Comparison of ENCODE assay signal across 8 cellular contexts in genomic region chr5:132293066-132293991, GRCh38. TPM values are rescaled to one million over a fixed set of nuclear protein-coding genes. Genes with fewer than 3 reads are reported as not detected.
DNase-seq lines count a peak whose midpoint lies in the region; ATAC-seq, FAIRE-seq and TF ChIP-seq lines count a peak whose summit lies in the region.

No MANE protein-coding gene starts in this region.

- ATAC-seq in GM21367 (IDR thresholded peaks at IDR 0.05; ENCODE audit: unreplicated experiment) = peak; percentile 29
- peak; percentile 53 for ATAC-seq in activated CD8-positive, alpha-beta memory T cell treated with anti-CD3 and anti-CD28 coated beads, Interleukin-2, amount 10 ng/mL, durations not matched to agents 7 days and 5 days

- no peak overlapping the region for H3K14ac ChIP-seq in H1 (ENCODE audit: insufficient read length)

- peak overlapping the region; percentile 87 for H3K4ac ChIP-seq in H1 (replicated peaks; ENCODE audit: insufficient read length, low read depth, low read length)

- H3K4me1 Mint-ChIP-seq in CD8-positive, alpha-beta memory T cell = peaks cover 10 to 26% (median 11%) of the 10 kb centered on the region in 3 donors
- peaks cover 21% of the 10 kb centered on the region for H3K4me1 Mint-ChIP-seq in activated CD8-positive, alpha-beta memory T cell treated with anti-CD3 and anti-CD28 coated beads, Interleukin-2, amount 10 ng/mL, durations not matched to agents 7 days and 5 days

- H3K27me3 Mint-ChIP-seq in CD8-positive, alpha-beta memory T cell = peaks cover 14 to 34% of the 10 kb centered on the region in 2 donors
- no peaks in the 10 kb centered on the region for H3K27me3 Mint-ChIP-seq in activated CD8-positive, alpha-beta memory T cell treated with anti-CD3 and anti-CD28 coated beads, Interleukin-2, amount 10 ng/mL, durations not matched to agents 7 days and 5 days

- CTCF ChIA-PET in CD8-positive, alpha-beta memory T cell (lab: Charles Lee) = interaction anchor here (0.9 to 1.6 kb wide), 6 partner anchors 17 to 230 kb away, joined by 3 to 5 read pairs (median 4); no protein-coding TSS in a partner anchor
- CTCF ChIA-PET in activated CD8-positive, alpha-beta memory T cell treated with anti-CD3 and anti-CD28 coated beads, Interleukin-2, amount 10 ng/mL, durations not matched to agents 7 days and 5 days (lab: Charles Lee) = interaction anchor here (0.9 to 2.7 kb wide), 17 partner anchors 8 to 218 kb away, joined by 3 to 12 read pairs (median 4); no protein-coding TSS in a partner anchor
- CTCF ChIA-PET in H1 (lab: Charles Lee; ENCODE audit: partially characterized antibody) = interaction anchor here (0.5 to 4.1 kb wide), 19 partner anchors 8 to 825 kb away, joined by 3 to 27 read pairs (median 4); partner anchors contain the start of gene SLC22A5

- H3K4me2 ChIP-seq in H1 (ENCODE audit: insufficient read depth in 1 of 2, low read depth in 2 of 2, low read length in 2 of 2) = peak overlapping the region; percentile 91 to 93

- H4K91ac ChIP-seq in H1 (replicated peaks; ENCODE audit: insufficient read length, low read length) = peak overlapping the region; percentile 90

- peaks cover 18% of the 10 kb centered on the region for H3K23me2 ChIP-seq in H1 (ENCODE audit: low read depth, low read length)

- no peak overlapping the region for H3K23ac ChIP-seq in H1 (ENCODE audit: insufficient read length)

- TF ChIP-seq EP300 in H1 (IDR thresholded peaks at IDR 0.05; ENCODE audit: borderline replicate concordance in 1 of 2, low read depth in 2 of 2, low read length in 2 of 2) = peak in 1 of 2 experiments; percentile 56; a peak in 1 of 3 replicates

- H4K8ac ChIP-seq in H1 (ENCODE audit: extremely low read depth, insufficient read depth, low read length) = peak overlapping the region; percentile 95; the same call in 1 of the 2 replicates

- peak overlapping the region; percentile 62 for H2BK12ac ChIP-seq in H1 (ENCODE audit: low read depth, low read length)

- H2BK5ac ChIP-seq in H1 (ENCODE audit: low read depth, low read length) = peak overlapping the region; percentile 94

- peak in 1 of 2 experiments; percentile 81; a peak in 2 of 3 replicates for TF ChIP-seq POLR2A in H1 (IDR thresholded peaks at IDR 0.05; ENCODE audit: control extremely low read depth in 1 of 2, low read depth in 2 of 2, low read length in 2 of 2)

- H3K4me3 ChIP-seq in CD8-positive, alpha-beta memory T cell (ENCODE audit: low read length) = peak overlapping the region; percentile 42
- H3K4me3 ChIP-seq in H1 (ENCODE audit: extremely low read depth in 1 of 4, insufficient read depth in 2 of 4, low read depth in 3 of 4, low read length in 4 of 4) = peak overlapping the region; percentile 53 to 75 (median 65)

- H3K9me3 Mint-ChIP-seq in CD8-positive, alpha-beta memory T cell = no peaks in the 10 kb centered on the region
- H3K9me3 Mint-ChIP-seq in activated CD8-positive, alpha-beta memory T cell treated with anti-CD3 and anti-CD28 coated beads, Interleukin-2, amount 10 ng/mL, durations not matched to agents 7 days and 5 days (ENCODE audit: low read depth) = no peaks in the 10 kb centered on the region

- H3K56ac ChIP-seq in H1 (replicated peaks; ENCODE audit: insufficient read length, low read depth, low read length) = peak overlapping the region; percentile 88

- H3K27me3 ChIP-seq in CD8-positive, alpha-beta memory T cell (ENCODE audit: insufficient read depth, low read length, poor library complexity, severe bottlenecking) = peaks cover 10% of the 10 kb centered on the region
- peaks cover 2 to 21% (median 16%) of the 10 kb centered on the region in 4 experiments for H3K27me3 ChIP-seq in H1 (replicated peaks in 1 of 4; ENCODE audit: control insufficient read depth in 3 of 4, extremely low read depth in 1 of 4, insufficient read depth in 3 of 4, low read length in 3 of 4)

- no peaks in the 10 kb centered on the region for H3K79me2 ChIP-seq in H1 (ENCODE audit: control insufficient read depth in 1 of 2, insufficient read depth in 2 of 2, low read length in 2 of 2)

- peaks cover 1 to 3% of the 10 kb centered on the region in 2 experiments for H4K20me1 ChIP-seq in H1 (replicated peaks in 1 of 2; ENCODE audit: control insufficient read depth in 1 of 2, insufficient read depth in 2 of 2, low read length in 2 of 2)

- H3K18ac ChIP-seq in H1 (ENCODE audit: extremely low read depth, low read length) = peak overlapping the region; percentile 91

- no peak overlapping the region for H2AK5ac ChIP-seq in H1 (ENCODE audit: low read depth, low read length)

- peaks cover 0 to 5% (median 0%) of the 10 kb centered on the region in 3 donors for H3K36me3 Mint-ChIP-seq in CD8-positive, alpha-beta memory T cell
- H3K36me3 Mint-ChIP-seq in activated CD8-positive, alpha-beta memory T cell treated with anti-CD3 and anti-CD28 coated beads, Interleukin-2, amount 10 ng/mL, durations not matched to agents 7 days and 5 days = no peaks in the 10 kb centered on the region

- peak overlapping the region; percentile 90; the same call in 1 of the 2 replicates for H2BK15ac ChIP-seq in H1 (ENCODE audit: low read length)

- no peaks in the 10 kb centered on the region for H3K9me3 ChIP-seq in CD8-positive, alpha-beta memory T cell (ENCODE audit: low read length)
- no peaks in the 10 kb centered on the region for H3K9me3 ChIP-seq in H1 (ENCODE audit: insufficient read depth in 2 of 2, low read depth in 1 of 2, low read length in 1 of 2)

- H3K36me3 ChIP-seq in CD8-positive, alpha-beta memory T cell (ENCODE audit: insufficient read depth, low read length) = no peaks in the 10 kb centered on the region
- no peaks in the 10 kb centered on the region; a peak in 1 of 8 replicates for H3K36me3 ChIP-seq in H1 (ENCODE audit: control insufficient read depth in 2 of 4, insufficient read depth in 4 of 4, low read length in 3 of 4)

- H3K9ac ChIP-seq in H1 (replicated peaks in 1 of 4; ENCODE audit: extremely low read depth in 1 of 4, low read depth in 3 of 4, low read length in 3 of 4) = peak overlapping the region in 3 of 4 experiments; percentile 78 to 83 (median 80); a peak in 6 of 7 replicates

- no peak overlapping the region; the same call in 1 of the 2 replicates for H2BK20ac ChIP-seq in H1 (ENCODE audit: low read length)

- peak overlapping the region; percentile 70 for H2BK120ac ChIP-seq in H1 (replicated peaks; ENCODE audit: low read depth, low read length)

- FAIRE-seq in HTR-8/SVneo (lab: Jason Lieb, UNC) = peak; percentile 87
- FAIRE-seq in H1 (lab: Jason Lieb, UNC) = no peak

- peak overlapping the region; percentile 96 for H2AFZ ChIP-seq in H1 (ENCODE audit: low read length)

- DNase-seq in CD8-positive, alpha-beta memory T cell = peak; percentile 42 to 74 (median 58)
- DNase-seq in HTR-8/SVneo (ENCODE audit: insufficient read length, low spot score) = peak; percentile 86
- DNase-seq in NOMO-1 treated with DMSO at 0.1 percent for 48 hours (lab: John Stamatoyannopoulos, UW; ENCODE audit: unreplicated experiment) = peak; percentile 70
- DNase-seq in activated CD8-positive, alpha-beta memory T cell treated with anti-CD3 and anti-CD28 coated beads, Interleukin-2, amount 10 ng/mL, durations not matched to agents 7 days and 5 days = peak; percentile 77
- DNase-seq in H1 (ENCODE audit: low read depth in 1 of 2, low spot score in 2 of 2) = peak in 1 of 2 experiments; percentile 89
- DNase-seq in mesenteric fat pad (ENCODE audit: low spot score) = peak; percentile 96
- peak; percentile 67 for DNase-seq in stimulated activated CD8-positive, alpha-beta memory T cell treated with anti-CD3 and anti-CD28 coated beads, Interleukin-12 subunit alpha, Interleukin-12 subunit beta, amount 100 ng/mL, for 4 hours (ENCODE audit: low read depth)

- no peak for TF ChIP-seq RAD21 in H1 (IDR thresholded peaks at IDR 0.05 in 1 of 2, conservative IDR thresholded peaks at IDR 0.05 in 1 of 2; ENCODE audit: low read depth in 2 of 2, low read length in 2 of 2)

- peak overlapping the region in 7 of 8 donors; percentile 34 to 86 (median 57) for H3K27ac Mint-ChIP-seq in CD8-positive, alpha-beta memory T cell
- peak overlapping the region; percentile 80 for H3K27ac Mint-ChIP-seq in activated CD8-positive, alpha-beta memory T cell treated with anti-CD3 and anti-CD28 coated beads, Interleukin-2, amount 10 ng/mL, durations not matched to agents 7 days and 5 days

- POLR2A ChIA-PET in CD8-positive, alpha-beta memory T cell (lab: Charles Lee) = interaction anchor here (1.1 to 1.2 kb wide), 2 partner anchors 76 to 117 kb away, joined by 3 to 4 read pairs; partner anchors contain the start of gene SLC22A5
- POLR2A ChIA-PET in H1 (lab: Charles Lee; ENCODE audit: partially characterized antibody) = interaction anchor here (0.7 to 2.6 kb wide), 28 partner anchors 9 to 573 kb away, joined by 3 to 26 read pairs (median 4); partner anchors contain the start of genes ACSL6, GDF9, IRF1 and P4HA2

- peak overlapping the region; percentile 67 for H3K27ac ChIP-seq in CD8-positive, alpha-beta memory T cell (ENCODE audit: low read depth, low read length)
- H3K27ac ChIP-seq in H1 (ENCODE audit: low read depth, low read length) = peak overlapping the region; percentile 74

- H3K4me3 Mint-ChIP-seq in CD8-positive, alpha-beta memory T cell = peak overlapping the region; percentile 89 to 95 (median 91)
- H3K4me3 Mint-ChIP-seq in activated CD8-positive, alpha-beta memory T cell treated with anti-CD3 and anti-CD28 coated beads, Interleukin-2, amount 10 ng/mL, durations not matched to agents 7 days and 5 days = peak overlapping the region; percentile 83

- TF ChIP-seq CTCF in H1 (IDR thresholded peaks at IDR 0.05; ENCODE audit: control extremely low read depth in 1 of 3, insufficient read depth in 1 of 3, low read depth in 1 of 3, low read length in 3 of 3) = no peak

- no peaks in the 10 kb centered on the region for H3K79me1 ChIP-seq in H1 (ENCODE audit: low read depth, low read length)

- peak overlapping the region; percentile 87 for H4K5ac ChIP-seq in H1 (ENCODE audit: insufficient read length, low read depth, low read length)

- WGBS in H1 (ENCODE audit: extremely low coverage in 1 of 2, insufficient coverage in 1 of 2, insufficient read length in 1 of 2, insufficient replicate concordance in 2 of 2, low coverage in 1 of 2, low lambda C conversion rate in 2 of 2, missing lambda C conversion rate in 1 of 2), 2 experiments = 6% methylated on average over 41 of the region's 50 CpGs; no CpG with 5 or more reads in 1 of the 2 experiments

- peaks cover 16% of the 10 kb centered on the region for H3K4me1 ChIP-seq in CD8-positive, alpha-beta memory T cell (ENCODE audit: insufficient read depth, low read length)
- H3K4me1 ChIP-seq in H1 (replicated peaks in 1 of 4; ENCODE audit: control insufficient read depth in 3 of 4, insufficient read depth in 4 of 4, low read length in 3 of 4) = peaks cover 0 to 12% (median 3%) of the 10 kb centered on the region in 4 experiments; a peak in 5 of 7 replicates

RNA-seq across cellular contexts. Expression of gene SLC22A4, which starts 0.9 kb away (rescaled TPM):
- 1 to 10 TPM; 2.6 to 2.9 TPM for total RNA-seq in CD8-positive, alpha-beta memory T cell
- 0.15 TPM for polyA plus RNA-seq in CD8-positive, alpha-beta memory T cell
- under 1 TPM; 0.32 to 0.75 TPM for total RNA-seq in activated CD8-positive, alpha-beta memory T cell treated with anti-CD3 and anti-CD28 coated beads, Interleukin-2, amount 10 ng/mL, durations not matched to agents 7 days and 5 days
- total RNA-seq in H1 (2021; fragmentation: NEBNext Ultra II Directional; extraction: Animal tissue kit (Norgen Biotek cat#: 25700)) = 0.54 and 0.60 TPM in 2 replicates
- polyA plus RNA-seq in H1 (2011; rRNA removed) = 0.31 and 0.45 TPM in 2 replicates
- 0.30 TPM for polyA plus RNA-seq in H1 (2011; cell fraction: cytosol; rRNA removed)
- 0.44 TPM for polyA plus RNA-seq in H1 (2011; cell fraction: nucleus; rRNA removed)
- polyA plus RNA-seq in H1 (2012, experiment 1 of 2) = 0.17 to 0.24 TPM (median 0.19 TPM) in 3 of 4 replicates, not detected in the other
- polyA plus RNA-seq in H1 (2012, experiment 2 of 2) = not detected
- 0.08 TPM for polyA plus RNA-seq in H1 (2013, experiment 1 of 2)
- 0.13 TPM for polyA plus RNA-seq in H1 (2013, experiment 2 of 2)
- 0.37 and 0.38 TPM in 2 replicates for polyA minus RNA-seq in H1 (2011; rRNA and poly(A)+ RNA removed)
- 0.81 TPM for polyA minus RNA-seq in H1 (2011; cell fraction: cytosol; rRNA and poly(A)+ RNA removed)
- 1.00 TPM for polyA minus RNA-seq in H1 (2011; cell fraction: nucleus; rRNA and poly(A)+ RNA removed)
- total RNA-seq in mesenteric fat pad = 5.4 TPM

RNA-seq across cellular contexts. Expression of gene PDLIM4, which starts 35.8 kb away (rescaled TPM):
- total RNA-seq in CD8-positive, alpha-beta memory T cell = 1 to 10 TPM in 1 of 2 experiments, under 1 TPM in 1; 0.39 to 1.4 TPM
- polyA plus RNA-seq in CD8-positive, alpha-beta memory T cell = not detected
- 1 to 10 TPM in 1 of 2 experiments, not detected in 1; 2.3 TPM for total RNA-seq in activated CD8-positive, alpha-beta memory T cell treated with anti-CD3 and anti-CD28 coated beads, Interleukin-2, amount 10 ng/mL, durations not matched to agents 7 days and 5 days
- total RNA-seq in H1 (2021; fragmentation: NEBNext Ultra II Directional; extraction: Animal tissue kit (Norgen Biotek cat#: 25700)) = 8.3 and 10.7 TPM in 2 replicates
- polyA plus RNA-seq in H1 (2011; rRNA removed) = 29.1 and 37.7 TPM in 2 replicates
- 21.9 TPM for polyA plus RNA-seq in H1 (2011; cell fraction: cytosol; rRNA removed)
- polyA plus RNA-seq in H1 (2011; cell fraction: nucleus; rRNA removed) = 23.0 TPM
- polyA plus RNA-seq in H1 (2012, experiment 1 of 2) = 7.5 to 15.1 TPM (median 12.4 TPM) in 4 replicates
- 4.6 TPM for polyA plus RNA-seq in H1 (2012, experiment 2 of 2)
- polyA plus RNA-seq in H1 (2013, experiment 1 of 2) = 7.5 TPM
- polyA plus RNA-seq in H1 (2013, experiment 2 of 2) = 7.0 TPM
- polyA minus RNA-seq in H1 (2011; rRNA and poly(A)+ RNA removed) = 6.6 and 9.8 TPM in 2 replicates
- polyA minus RNA-seq in H1 (2011; cell fraction: cytosol; rRNA and poly(A)+ RNA removed) = 13.9 TPM
- polyA minus RNA-seq in H1 (2011; cell fraction: nucleus; rRNA and poly(A)+ RNA removed) = 12.8 TPM
- total RNA-seq in mesenteric fat pad = 23.1 TPM
